Comparison of ENCODE assay signal across 19 cellular contexts in the genomic region with DNA sequence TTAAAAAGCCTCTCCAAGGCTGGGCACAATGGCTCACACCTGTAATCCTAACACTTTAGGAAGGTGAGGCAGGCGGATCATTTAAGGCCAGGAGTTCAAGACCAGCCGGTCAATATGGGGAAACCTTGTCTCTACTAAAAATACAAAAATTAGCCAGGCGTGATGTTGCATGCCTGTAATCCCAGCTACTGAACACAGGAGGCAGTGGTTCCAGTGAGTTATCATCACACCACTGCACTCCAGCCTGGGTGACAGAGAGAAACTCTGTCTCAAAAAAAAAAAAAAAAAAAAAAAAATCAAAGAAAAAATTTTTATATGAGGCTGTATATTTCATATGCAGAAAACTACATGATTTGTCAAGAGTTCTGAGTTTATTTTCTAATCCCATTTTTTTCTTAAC.
DNase-seq lines count a peak whose midpoint lies in the region; ATAC-seq and TF ChIP-seq lines count a peak whose summit lies in the region.
"Had no signal": no experiment of that assay in that cellular context is flagged by ENCODE, and none has a peak within 500 bp of the region (broad histone marks: within the 10 kb centered on the region; RNA-seq: fewer than 3 reads in every experiment).

No MANE protein-coding gene starts in this region.

- no peaks in the 10 kb centered on the region for H4K20me1 ChIP-seq in H9 (ENCODE audit: control insufficient read depth, insufficient read depth, insufficient read length)
- H4K20me1 ChIP-seq: BLaER1 treated with 17β-estradiol and CSF1 and Interleukin-3, amounts not matched to agents 10 nM and 100 nM had no signal

- H3K79me1 ChIP-seq in H9 (ENCODE audit: insufficient read depth, low read depth, low read length, poor library complexity, severe bottlenecking) = no peaks in the 10 kb centered on the region

- no peak overlapping the region for H2AFZ ChIP-seq in H9 (ENCODE audit: low read length)
- H2AFZ ChIP-seq: GM23248 had no signal

- H4K8ac ChIP-seq in H9 (replicated peaks; ENCODE audit: insufficient read length, low read depth, low read length) = no peak overlapping the region

- H3K4me1 Mint-ChIP-seq in H9 = peaks cover 2 to 17% of the 10 kb centered on the region in 2 experiments; a peak in 3 of 4 replicates
- peaks cover 16% of the 10 kb centered on the region for H3K4me1 Mint-ChIP-seq in WTC11
- peaks cover 38 to 42% of the 10 kb centered on the region in 2 donors for H3K4me1 Mint-ChIP-seq in immature natural killer cell
- no peaks in the 10 kb centered on the region for H3K4me1 Mint-ChIP-seq in type B pancreatic cell (ENCODE audit: unreplicated experiment)
- no peaks in the 10 kb centered on the region for H3K4me1 Mint-ChIP-seq in activated CD4-positive, alpha-beta T cell treated with anti-CD3 and anti-CD28 coated beads, Interleukin-2, amount 10 ng/mL, durations not matched to agents 7 days and 5 days
- no peaks in the 10 kb centered on the region for H3K4me1 Mint-ChIP-seq in activated T-helper 1 cell treated with anti-CD3 and anti-CD28 coated beads, Interleukin-12 subunit alpha, Interleukin-12 subunit beta, Interleukin-2, Interleukin-4 antibody, amounts not matched to agents 30 ng/mL and 10 ng/mL and 1 ng/mL, durations not matched to agents 14 hours and 24 hours and 36 hours (ENCODE audit: low read depth)
- H3K4me1 Mint-ChIP-seq: CD8-positive, alpha-beta memory T cell; IgD-negative memory B cell had no signal

- intact Hi-C loops in activated T-helper 1 cell treated with anti-CD3 and anti-CD28 coated beads, Interleukin-12 subunit alpha, Interleukin-12 subunit beta, Interleukin-2, Interleukin-4 antibody, amounts not matched to agents 30 ng/mL and 10 ng/mL and 1 ng/mL, durations not matched to agents 14 hours and 24 hours and 36 hours (cut with micrococcal nuclease) = no loop called here

- H3K14ac ChIP-seq in H9 (ENCODE audit: insufficient read depth, low read length) = no peak overlapping the region

- no peak overlapping the region for H3K4me3 Mint-ChIP-seq in H9
- no peak overlapping the region for H3K4me3 Mint-ChIP-seq in WTC11
- peak overlapping the region in 4 of 5 donors; percentile 11 to 78 (median 32) for H3K4me3 Mint-ChIP-seq in immature natural killer cell
- H3K4me3 Mint-ChIP-seq in type B pancreatic cell = no peak overlapping the region
- H3K4me3 Mint-ChIP-seq in activated CD4-positive, alpha-beta T cell treated with anti-CD3 and anti-CD28 coated beads, Interleukin-2, amount 10 ng/mL, durations not matched to agents 7 days and 5 days = no peak overlapping the region
- no peak overlapping the region for H3K4me3 Mint-ChIP-seq in activated T-helper 1 cell treated with anti-CD3 and anti-CD28 coated beads, Interleukin-12 subunit alpha, Interleukin-12 subunit beta, Interleukin-2, Interleukin-4 antibody, amounts not matched to agents 30 ng/mL and 10 ng/mL and 1 ng/mL, durations not matched to agents 14 hours and 24 hours and 36 hours
- H3K4me3 Mint-ChIP-seq: CD8-positive, alpha-beta memory T cell; IgD-negative memory B cell had no signal

- no peak overlapping the region for H3K18ac ChIP-seq in H9 (ENCODE audit: insufficient read length, low read depth, low read length)

- H3K23ac ChIP-seq in H9 (ENCODE audit: insufficient read length, low read depth, low read length) = no peak overlapping the region

- H4K91ac ChIP-seq in H9 (ENCODE audit: insufficient read length, low read depth, low read length) = no peak overlapping the region

- H3K27ac Mint-ChIP-seq in H9 (no peak overlapping the region), WTC11 (no peak overlapping the region), immature natural killer cell (peak overlapping the region in 2 of 6 donors; percentile 36 to 56), type B pancreatic cell (no peak overlapping the region)
- no peak overlapping the region for H3K27ac Mint-ChIP-seq in activated CD4-positive, alpha-beta T cell treated with anti-CD3 and anti-CD28 coated beads, Interleukin-2, amount 10 ng/mL, durations not matched to agents 7 days and 5 days
- no peak overlapping the region for H3K27ac Mint-ChIP-seq in activated T-helper 1 cell treated with anti-CD3 and anti-CD28 coated beads, Interleukin-12 subunit alpha, Interleukin-12 subunit beta, Interleukin-2, Interleukin-4 antibody, amounts not matched to agents 30 ng/mL and 10 ng/mL and 1 ng/mL, durations not matched to agents 14 hours and 24 hours and 36 hours
- H3K27ac Mint-ChIP-seq: CD8-positive, alpha-beta memory T cell; IgD-negative memory B cell had no signal

- DNase-seq in H9 (no peak), WTC11 (ENCODE audit: low spot score) (no peak), immature natural killer cell (no peak), type B pancreatic cell (ENCODE audit: extremely low spot score, unreplicated experiment) (no peak), DMS 273 treated with DMSO at 0.1 percent for 48 hours (lab: John Stamatoyannopoulos, UW) (no peak)
- DNase-seq in activated CD4-positive, alpha-beta T cell treated with anti-CD3 and anti-CD28 coated beads, Interleukin-2, amount 10 ng/mL, durations not matched to agents 7 days and 5 days = no peak
- no peak for DNase-seq in activated T-helper 1 cell treated with anti-CD3 and anti-CD28 coated beads, Interleukin-12 subunit alpha, Interleukin-12 subunit beta, Interleukin-2, Interleukin-4 antibody, amounts not matched to agents 30 ng/mL and 10 ng/mL and 1 ng/mL, durations not matched to agents 14 hours and 24 hours and 36 hours (ENCODE audit: low spot score)
- DNase-seq: CD8-positive, alpha-beta memory T cell; DND-41; GDM1; GM23248; Kasumi-1; MM.1S; NCI-H1105; NCI-H1694; Right ventricle myocardium superior; SK-N-SH had no signal

- H3K4ac ChIP-seq in H9 (ENCODE audit: low read depth, low read length) = no peak overlapping the region

- no peak overlapping the region for H2BK15ac ChIP-seq in H9 (ENCODE audit: low read depth, low read length)

- no peak overlapping the region for H2AK5ac ChIP-seq in H9 (ENCODE audit: insufficient read length, low read length)

- no peaks in the 10 kb centered on the region for H3K23me2 ChIP-seq in H9 (ENCODE audit: insufficient read length, low read depth, low read length, poor library complexity, severe bottlenecking)

- ATAC-seq in WTC11 = peak; percentile 73

- CTCF ChIA-PET in WTC11 (lab: Charles Lee) = interaction anchor here (0.6 to 1.6 kb wide), 4 partner anchors 43 to 1609 kb away, joined by 3 to 4 read pairs (median 4); no protein-coding TSS in a partner anchor
- CTCF ChIA-PET in activated CD4-positive, alpha-beta T cell treated with anti-CD3 and anti-CD28 coated beads, Interleukin-2, amount 10 ng/mL, durations not matched to agents 7 days and 5 days (lab: Charles Lee) = no interaction called here

- H2BK20ac ChIP-seq in H9 (ENCODE audit: low read depth, low read length, poor library complexity, severe bottlenecking) = no peak overlapping the region

- no peak overlapping the region for H3K4me2 ChIP-seq in H9 (ENCODE audit: insufficient read depth, insufficient read length, low read length)
- H3K4me2 ChIP-seq: BLaER1 treated with 17β-estradiol and CSF1 and Interleukin-3, amounts not matched to agents 10 nM and 100 nM; SK-N-SH had no signal

- H3K9ac ChIP-seq in H9 (ENCODE audit: extremely low read depth, insufficient read length, low read length) = no peak overlapping the region
- H3K9ac ChIP-seq: BLaER1 treated with 17β-estradiol and CSF1 and Interleukin-3, amounts not matched to agents 10 nM and 100 nM; GM23248; SK-N-SH had no signal

- no peak overlapping the region for H3T11ph ChIP-seq in H9 (ENCODE audit: low read length)

- no peak overlapping the region for H2BK5ac ChIP-seq in H9 (ENCODE audit: insufficient read length, low read length)

- no peak overlapping the region for H3K27ac ChIP-seq in H9 (ENCODE audit: insufficient read length, low read depth, low read length)
- H3K27ac ChIP-seq: BLaER1 treated with 17β-estradiol and CSF1 and Interleukin-3, amounts not matched to agents 10 nM and 100 nM; GM23248 had no signal

- peaks cover 0 to 47% (median 14%) of the 10 kb centered on the region in 3 experiments; a peak in 5 of 7 replicates for H3K36me3 Mint-ChIP-seq in H9 (ENCODE audit: insufficient read depth in 1 of 3, low read depth in 3 of 3)
- H3K36me3 Mint-ChIP-seq in WTC11 = peaks cover 13% of the 10 kb centered on the region
- no peaks in the 10 kb centered on the region for H3K36me3 Mint-ChIP-seq in immature natural killer cell
- no peaks in the 10 kb centered on the region for H3K36me3 Mint-ChIP-seq in type B pancreatic cell
- H3K36me3 Mint-ChIP-seq in activated CD4-positive, alpha-beta T cell treated with anti-CD3 and anti-CD28 coated beads, Interleukin-2, amount 10 ng/mL, durations not matched to agents 7 days and 5 days (ENCODE audit: low read depth) = no peaks in the 10 kb centered on the region
- no peaks in the 10 kb centered on the region for H3K36me3 Mint-ChIP-seq in activated T-helper 1 cell treated with anti-CD3 and anti-CD28 coated beads, Interleukin-12 subunit alpha, Interleukin-12 subunit beta, Interleukin-2, Interleukin-4 antibody, amounts not matched to agents 30 ng/mL and 10 ng/mL and 1 ng/mL, durations not matched to agents 14 hours and 24 hours and 36 hours (ENCODE audit: low read depth)
- H3K36me3 Mint-ChIP-seq: CD8-positive, alpha-beta memory T cell had no signal

- TF ChIP-seq CTCF in H9 (conservative IDR thresholded peaks at IDR 0.05) = peak; percentile 50
- 0 out of 2 replicates have a peak, but pooled peaks have one; percentile 16 for TF ChIP-seq CTCF in WTC11 (IDR thresholded peaks at IDR 0.05)
- peak; percentile 47 for TF ChIP-seq CTCF in type B pancreatic cell (conservative IDR thresholded peaks at IDR 0.05)

- no peak overlapping the region for H2BK12ac ChIP-seq in H9 (ENCODE audit: insufficient read length, low read depth, low read length)

- H3K4me1 ChIP-seq in H9 (ENCODE audit: insufficient read depth, low read length) = no peaks in the 10 kb centered on the region

- POLR2A ChIA-PET in WTC11 (lab: Charles Lee) = interaction anchor here (0.6 kb wide), 1 partner anchor 64 kb away, joined by 3 read pairs; no protein-coding TSS in a partner anchor
- POLR2A ChIA-PET in activated CD4-positive, alpha-beta T cell treated with anti-CD3 and anti-CD28 coated beads, Interleukin-2, amount 10 ng/mL, durations not matched to agents 7 days and 5 days (lab: Charles Lee) = no interaction called here

- no peak overlapping the region for H4K5ac ChIP-seq in H9 (ENCODE audit: insufficient read length, low read depth, low read length)

- peaks cover 28 to 29% of the 10 kb centered on the region in 2 experiments for H3K9me3 Mint-ChIP-seq in H9
- peaks cover 28% of the 10 kb centered on the region for H3K9me3 Mint-ChIP-seq in WTC11
- peaks cover 0 to 37% (median 8%) of the 10 kb centered on the region in 6 donors for H3K9me3 Mint-ChIP-seq in immature natural killer cell
- peaks cover 11% of the 10 kb centered on the region for H3K9me3 Mint-ChIP-seq in type B pancreatic cell
- H3K9me3 Mint-ChIP-seq in activated CD4-positive, alpha-beta T cell treated with anti-CD3 and anti-CD28 coated beads, Interleukin-2, amount 10 ng/mL, durations not matched to agents 7 days and 5 days = peaks cover 17% of the 10 kb centered on the region
- peaks cover 28% of the 10 kb centered on the region for H3K9me3 Mint-ChIP-seq in activated T-helper 1 cell treated with anti-CD3 and anti-CD28 coated beads, Interleukin-12 subunit alpha, Interleukin-12 subunit beta, Interleukin-2, Interleukin-4 antibody, amounts not matched to agents 30 ng/mL and 10 ng/mL and 1 ng/mL, durations not matched to agents 14 hours and 24 hours and 36 hours

- H3K56ac ChIP-seq in H9 (ENCODE audit: insufficient read length, low read depth, low read length) = no peak overlapping the region

- H3K79me2 ChIP-seq in H9 (ENCODE audit: insufficient read depth, low read length) = no peaks in the 10 kb centered on the region

- H3K27me3 Mint-ChIP-seq in H9 (ENCODE audit: low read depth) (no peaks in the 10 kb centered on the region), WTC11 (ENCODE audit: low read depth) (no peaks in the 10 kb centered on the region), immature natural killer cell (ENCODE audit: low read depth in 3 of 3) (peaks cover 0 to 11% (median 2%) of the 10 kb centered on the region in 3 donors), type B pancreatic cell (no peaks in the 10 kb centered on the region)
- H3K27me3 Mint-ChIP-seq in activated CD4-positive, alpha-beta T cell treated with anti-CD3 and anti-CD28 coated beads, Interleukin-2, amount 10 ng/mL, durations not matched to agents 7 days and 5 days = no peaks in the 10 kb centered on the region
- no peaks in the 10 kb centered on the region for H3K27me3 Mint-ChIP-seq in activated T-helper 1 cell treated with anti-CD3 and anti-CD28 coated beads, Interleukin-12 subunit alpha, Interleukin-12 subunit beta, Interleukin-2, Interleukin-4 antibody, amounts not matched to agents 30 ng/mL and 10 ng/mL and 1 ng/mL, durations not matched to agents 14 hours and 24 hours and 36 hours (ENCODE audit: insufficient read depth)
- H3K27me3 Mint-ChIP-seq: CD8-positive, alpha-beta memory T cell; IgD-negative memory B cell had no signal

- H3K9me3 ChIP-seq in H9 (ENCODE audit: control insufficient read depth, low read depth, low read length) = no peaks in the 10 kb centered on the region
- H3K9me3 ChIP-seq: SK-N-SH had no signal

- no peak overlapping the region for H2BK120ac ChIP-seq in H9 (ENCODE audit: low read depth, low read length, poor library complexity, severe bottlenecking)

- no CpG with 5 or more reads among the region's 3 CpGs for WGBS in H9 (ENCODE audit: extremely low coverage, insufficient read length, low lambda C conversion rate)

- no peaks in the 10 kb centered on the region; the same call in 1 of the 2 replicates for H3K27me3 ChIP-seq in H9 (ENCODE audit: insufficient read depth, low read length)
- H3K27me3 ChIP-seq: BLaER1 treated with 17β-estradiol and CSF1 and Interleukin-3, amounts not matched to agents 10 nM and 100 nM had no signal

Comparison
In these comparisons a context has a peak if more than half of its experiments do, and no peak if none do; other contexts are left out.
1. H3K4me3 Mint-ChIP-seq: peak in immature natural killer cell (4 of 5); none in H9 (0 of 2), WTC11 (single experiment), type B pancreatic cell (single experiment), activated CD4-positive, alpha-beta T cell treated with anti-CD3 and anti-CD28 coated beads, Interleukin-2, amount 10 ng/mL, durations not matched to agents 7 days and 5 days (single experiment) and activated T-helper 1 cell treated with anti-CD3 and anti-CD28 coated beads, Interleukin-12 subunit alpha, Interleukin-12 subunit beta, Interleukin-2, Interleukin-4 antibody, amounts not matched to agents 30 ng/mL and 10 ng/mL and 1 ng/mL, durations not matched to agents 14 hours and 24 hours and 36 hours (single experiment).
2. Peak in every context shown above with its lines, with median percentiles within 50 percentile points of each other: CTCF ChIP-seq.